21 cellular contexts compared by ENCODE assay signal in the genomic region with DNA sequence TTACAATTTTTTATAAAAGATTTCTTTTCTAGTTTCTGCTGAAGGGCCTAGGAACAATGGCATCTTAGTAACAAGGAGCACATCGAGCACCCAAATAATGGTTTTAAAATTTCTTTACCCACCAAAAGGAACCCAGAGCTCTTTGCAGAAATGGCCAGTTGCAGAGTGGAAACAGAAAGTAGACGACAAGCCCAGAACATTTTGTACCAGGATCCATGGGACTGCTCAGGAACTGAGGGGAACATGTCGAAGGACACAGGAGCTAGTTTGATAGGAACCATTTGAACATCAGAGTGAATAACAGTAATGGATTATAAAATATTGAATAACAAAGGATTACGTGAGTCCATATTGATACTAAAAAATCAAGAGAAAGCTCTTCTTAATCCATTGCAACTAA.
"Had no signal": no experiment of that assay in that cellular context is flagged by ENCODE, and none has a peak within 500 bp of the region (broad histone marks: within the 10 kb centered on the region; RNA-seq: fewer than 3 reads in every experiment).

No MANE protein-coding gene starts in this region.

- H3K27me3 ChIP-seq: MG63, SJCRH30 had no signal

- H3K27ac ChIP-seq: RWPE1, SJCRH30 had no signal

- H3K36me3 ChIP-seq: MG63, SJCRH30 had no signal

- H3K9me3 ChIP-seq: MG63, SJCRH30 had no signal

- ATAC-seq: Panc1, SK-N-SH treated with all-trans-retinoic acid at 6 μM for 48 hours had no signal

- H3K4me3 ChIP-seq: MG63, SJCRH30 had no signal

- DNase-seq: IMR-90, Karpas-422, KG1, MG63, NCI-H1092, NCI-H1105 treated with DMSO at 0.1 percent for 48 hours, NCI-H1417 treated with DMSO at 0.1 percent for 48 hours, NCI-H146, NCI-H1694 treated with DMSO at 0.1 percent for 48 hours, NCI-H1930, NCI-H2081, NCI-H2107, NCI-H2227 treated with DMSO at 0.1 percent for 48 hours, NCI-H524, NCI-H69, NCI-H774, SHP77 treated with DMSO at 0.1 percent for 48 hours, SJCRH30 had no signal
